Comparison of ENCODE assay signal across 31 cellular contexts in the genomic region with DNA sequence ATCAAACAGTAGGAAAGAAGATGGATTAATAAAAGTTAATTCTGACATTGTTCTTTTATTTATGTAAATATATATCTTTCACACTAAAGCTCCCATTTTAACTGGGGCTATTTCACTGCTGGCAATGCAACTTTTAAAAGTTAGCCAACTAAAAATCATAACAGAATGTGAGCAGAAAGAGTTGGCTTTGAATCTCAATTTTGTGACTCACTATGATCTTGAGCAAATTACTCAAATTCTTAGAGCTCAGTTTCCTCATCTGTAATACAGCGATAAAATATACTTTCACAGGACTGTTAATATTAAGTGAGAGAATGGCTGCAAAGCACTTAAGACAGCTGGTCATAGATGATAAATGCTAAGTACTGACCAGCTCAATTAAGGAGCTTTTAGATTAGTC. TPM values are rescaled to one million over a fixed set of nuclear protein-coding genes. Genes with fewer than 3 reads are reported as not detected.
"Had no signal": no experiment of that assay in that cellular context is flagged by ENCODE, and none has a peak within 500 bp of the region (broad histone marks: within the 10 kb centered on the region; RNA-seq: fewer than 3 reads in every experiment).

No MANE protein-coding gene starts in this region.

- ATAC-seq: esophagus mucosa; foreskin keratinocyte; gastroesophageal sphincter; heart left ventricle; left ventricle myocardium superior; lower lobe of right lung; natural killer cell; psoas muscle; right cardiac atrium; stimulated activated naive B cell treated with anti-CD40 and anti-IgM and Interleukin-4, amounts not matched to agents 10 μg/mL and 1 μg/mL and 100 μg/mL, for 72 hours had no signal

- H3K9me3 Mint-ChIP-seq: endodermal cell; natural killer cell; stimulated activated naive B cell treated with anti-CD40 and anti-IgM and Interleukin-4, amounts not matched to agents 10 μg/mL and 1 μg/mL and 100 μg/mL, for 72 hours; stimulated activated naive CD8-positive, alpha-beta T cell treated with anti-CD3 and anti-CD28 coated beads, Interleukin-15, Interleukin-2, amounts not matched to agents 100 ng/mL and 50 ng/mL, for 24 hours had no signal

- H3K4me3 ChIP-seq: dorsolateral prefrontal cortex, gastroesophageal sphincter, heart left ventricle, hepatocyte, lower lobe of right lung, ovary, psoas muscle, sigmoid colon, skin epidermis, spleen, thoracic aorta, tibial nerve, upper lobe of left lung had no signal

- H3K27ac ChIP-seq: dorsolateral prefrontal cortex, epithelial cell of prostate, foreskin keratinocyte, gastroesophageal sphincter, heart left ventricle, hepatocyte, lower lobe of right lung, ovary, psoas muscle, sigmoid colon, skin epidermis, spleen, thoracic aorta, tibial nerve, upper lobe of left lung had no signal

- H3K36me3 ChIP-seq: ovary had no signal

- DNase-seq: dorsolateral prefrontal cortex; effector CD8-positive, alpha-beta T cell; endodermal cell; foreskin keratinocyte; heart left ventricle; left ventricle myocardium superior; lower lobe of right lung; natural killer cell; occipital lobe; ovary; posterior cingulate gyrus; psoas muscle; right cardiac atrium; sigmoid colon; spleen; stimulated activated CD4-positive, alpha-beta T cell treated with anti-CD3 and anti-CD28 coated beads, Interleukin-4, amount 100 ng/mL, for 4 hours; stimulated activated naive B cell treated with anti-CD40 and anti-IgM and Interleukin-4, amounts not matched to agents 10 μg/mL and 1 μg/mL and 100 μg/mL, for 72 hours; upper lobe of left lung had no signal

- H3K9me3 ChIP-seq: gastroesophageal sphincter, heart left ventricle, lower lobe of right lung, ovary, psoas muscle, sigmoid colon, spleen, thoracic aorta, tibial nerve, upper lobe of left lung had no signal

- H3K27me3 Mint-ChIP-seq: stimulated activated naive B cell treated with anti-CD40 and anti-IgM and Interleukin-4, amounts not matched to agents 10 μg/mL and 1 μg/mL and 100 μg/mL, for 72 hours; stimulated activated naive CD8-positive, alpha-beta T cell treated with anti-CD3 and anti-CD28 coated beads, Interleukin-15, Interleukin-2, amounts not matched to agents 100 ng/mL and 50 ng/mL, for 24 hours had no signal

- H3K27me3 ChIP-seq: dorsolateral prefrontal cortex, foreskin keratinocyte, gastroesophageal sphincter, heart left ventricle, hepatocyte, ovary, sigmoid colon, spleen, tibial nerve, upper lobe of left lung had no signal

- H3K4me3 Mint-ChIP-seq: endodermal cell; natural killer cell; stimulated activated naive B cell treated with anti-CD40 and anti-IgM and Interleukin-4, amounts not matched to agents 10 μg/mL and 1 μg/mL and 100 μg/mL, for 72 hours; stimulated activated naive CD8-positive, alpha-beta T cell treated with anti-CD3 and anti-CD28 coated beads, Interleukin-15, Interleukin-2, amounts not matched to agents 100 ng/mL and 50 ng/mL, for 24 hours had no signal

- H3K27ac Mint-ChIP-seq: endodermal cell; natural killer cell; stimulated activated naive B cell treated with anti-CD40 and anti-IgM and Interleukin-4, amounts not matched to agents 10 μg/mL and 1 μg/mL and 100 μg/mL, for 72 hours; stimulated activated naive CD8-positive, alpha-beta T cell treated with anti-CD3 and anti-CD28 coated beads, Interleukin-15, Interleukin-2, amounts not matched to agents 100 ng/mL and 50 ng/mL, for 24 hours had no signal

- H3K4me1 ChIP-seq: foreskin keratinocyte, gastroesophageal sphincter, psoas muscle, sigmoid colon, tibial nerve had no signal

RNA-seq across cellular contexts. Expression of a gene that starts 36.5 kb away (rescaled TPM):
- total RNA-seq: cerebellum, esophagus mucosa, foreskin keratinocyte, hepatocyte, left ventricle myocardium superior, lower lobe of right lung, mesenteric fat pad, occipital lobe, psoas muscle, renal cortical epithelial cell, right cardiac atrium, sigmoid colon, spleen, thoracic aorta, tibial nerve, upper lobe of left lung had no signal
- polyA plus RNA-seq: foreskin keratinocyte, heart left ventricle, keratinocyte, neural cell had no signal
